8 cellular contexts compared by ENCODE assay signal in genomic region chr7:64902806-64903721, GRCh38. TPM values are rescaled to one million over a fixed set of nuclear protein-coding genes. Genes with fewer than 3 reads are reported as not detected.
DNase-seq lines count a peak whose midpoint lies in the region; ATAC-seq and TF ChIP-seq lines count a peak whose summit lies in the region.

Gene ZNF273 (plus strand): TSS chr7:64903273. CDS start chr7:64903318, 45 bp downstream.

- no peaks in the 10 kb centered on the region for H3K9me3 ChIP-seq in muscle layer of duodenum (ENCODE audit: control insufficient read depth in 1 of 2, low read length in 2 of 2)

- no peak for TF ChIP-seq EP300 in Ishikawa (IDR thresholded peaks at IDR 0.05; ENCODE audit: borderline replicate concordance)

- H3K4me1 ChIP-seq in muscle layer of duodenum (ENCODE audit: control insufficient read depth in 1 of 2, insufficient read depth in 2 of 2, low read length in 2 of 2): peaks cover 0 to 17% of the 10 kb centered on the region in 2 donors

- DNase-seq in DMS153 treated with DMSO at 0.1 percent for 48 hours (lab: John Stamatoyannopoulos, UW; ENCODE audit: unreplicated experiment): peak; percentile 79
- peak; percentile 54 for DNase-seq in OCI-M2 (lab: John Stamatoyannopoulos, UW; ENCODE audit: unreplicated experiment)
- DNase-seq in activated T-cell treated with anti-CD3 and anti-CD28 coated beads, Interleukin-2, amount 50 U/mL, for 1 hour: peak; percentile 87
- peak; percentile 84 for DNase-seq in stimulated activated CD8-positive, alpha-beta memory T cell treated with anti-CD3 and anti-CD28 coated beads, Interleukin-7, amount 100 ng/mL, for 24 hours (ENCODE audit: low read depth)

- peak within 1 kb of the TSS; percentile 81 to 93 for H3K4me3 ChIP-seq in muscle layer of duodenum (ENCODE audit: low read depth in 1 of 2, low read length in 2 of 2)

- no peak for TF ChIP-seq RAD21 in Ishikawa (IDR thresholded peaks at IDR 0.05; ENCODE audit: low read depth)

- H3K27me3 ChIP-seq in muscle layer of duodenum (ENCODE audit: low read depth, low read length): no peaks in the 10 kb centered on the region

- ATAC-seq in GM21619 (IDR thresholded peaks at IDR 0.05; ENCODE audit: unreplicated experiment) (peak; percentile 99), esophagus mucosa (peak; percentile 99)

- peak within 1 kb of the TSS; percentile 56 for H3K27ac ChIP-seq in muscle layer of duodenum (ENCODE audit: low read length)

- no peaks in the 10 kb centered on the region for H3K36me3 ChIP-seq in muscle layer of duodenum (ENCODE audit: control insufficient read depth in 1 of 2, insufficient read depth in 2 of 2, low read length in 2 of 2)

TF ChIP-seq in Ishikawa, 13 proteins besides CTCF, POLR2A, EP300 and RAD21:
- peak; percentile 68; the same call in 1 of the 2 replicates for TF ChIP-seq TAF1 (IDR thresholded peaks at IDR 0.05; ENCODE audit: low read depth)
- no peak for TF ChIP-seq ZBTB7A (IDR thresholded peaks at IDR 0.05; ENCODE audit: low read depth)

RNA-seq across cellular contexts. Expression of gene ZNF273, which starts in this region (rescaled TPM):
- total RNA-seq in esophagus mucosa: 6.0 TPM

Comparison
In these comparisons a context has a peak if more than half of its experiments do, and no peak if none do; other contexts are left out.
1. Peak in every context shown above with its lines: DNase-seq, ATAC-seq, H3K4me3 ChIP-seq and H3K27ac ChIP-seq.